30 cellular contexts compared by ENCODE assay signal in the genomic region with DNA sequence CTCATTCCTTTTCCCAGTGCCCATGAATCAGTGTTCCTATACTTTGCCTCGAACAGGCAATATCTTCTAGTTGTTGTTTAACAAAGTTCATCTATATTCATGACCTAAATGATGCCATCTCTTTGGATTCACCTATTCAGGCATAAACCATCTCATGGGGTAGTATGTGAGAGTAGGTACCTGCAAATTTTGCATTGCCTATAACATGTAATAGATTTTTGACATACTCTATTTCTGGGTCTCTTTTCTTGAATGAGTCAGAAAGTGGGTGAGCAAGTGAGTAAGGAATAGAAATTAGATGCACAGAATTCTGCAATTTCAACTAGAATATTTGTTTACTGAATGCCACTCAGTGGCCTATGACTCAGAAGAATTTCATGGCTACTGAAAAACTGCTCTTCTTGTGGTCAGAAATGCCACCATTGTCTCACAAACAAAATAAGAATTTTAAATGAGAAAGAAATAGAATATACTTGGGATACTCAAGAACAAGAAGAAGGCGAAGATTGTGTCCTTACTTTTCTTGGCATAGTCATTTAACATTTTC.
A peak's percentile ranks its signal among the peaks of the same experiment; 100 is the strongest.
DNase-seq lines count a peak whose midpoint lies in the region; ATAC-seq, FAIRE-seq and TF ChIP-seq lines count a peak whose summit lies in the region.
"Had no signal": no experiment of that assay in that cellular context is flagged by ENCODE, and none has a peak within 500 bp of the region (broad histone marks: within the 10 kb centered on the region; RNA-seq: fewer than 3 reads in every experiment).

No MANE protein-coding gene starts in this region.

- TF ChIP-seq POLR2A in GM12891 (IDR thresholded peaks at IDR 0.05; ENCODE audit: low read depth, low read length): no peak

- H3K36me3 ChIP-seq in bronchial epithelial cell (ENCODE audit: control insufficient read depth, insufficient read depth, low read length): no peaks in the 10 kb centered on the region
- H3K36me3 ChIP-seq: BLaER1, stomach, tibial nerve had no signal

- peak; percentile 15 for DNase-seq in DMS53 treated with DMSO at 0.1 percent for 48 hours (lab: John Stamatoyannopoulos, UW; ENCODE audit: unreplicated experiment)
- peak; percentile 71 for DNase-seq in M059J (ENCODE audit: low read depth)
- DNase-seq in bronchial epithelial cell (ENCODE audit: low read depth): peak; percentile 61
- no peak for DNase-seq in osteocyte (ENCODE audit: extremely low spot score, unreplicated experiment)
- DNase-seq in GM12891 (ENCODE audit: insufficient read length, low spot score): no peak
- DNase-seq in middle frontal gyrus (ENCODE audit: extremely low spot score, low spot score): no peak
- DNase-seq: activated CD4-positive, alpha-beta memory T cell treated with anti-CD3 and anti-CD28 coated beads, Interleukin-2, amount 10 ng/mL, durations not matched to agents 7 days and 5 days; activated CD8-positive, alpha-beta memory T cell treated with anti-CD3 and anti-CD28 coated beads, Interleukin-2, amount 50 U/mL, for 48 hours; aorta; central memory CD4-positive, alpha-beta T cell; dermis blood vessel endothelial cell; DMS79; glutamatergic neuron; mucosa of descending colon; NCI-H2029 treated with DMSO at 0.1 percent for 48 hours; NCI-H226; small intestine; stimulated activated CD4-positive, alpha-beta T cell treated with anti-CD3 and anti-CD28 coated beads, Interleukin-1b, Interleukin-23, amount 100 ng/mL, for 48 hours; stomach; T-helper 1 cell had no signal

- no peaks in the 10 kb centered on the region for H3K36me3 Mint-ChIP-seq in osteocyte (ENCODE audit: unreplicated experiment)
- H3K36me3 Mint-ChIP-seq: activated naive CD4-positive, alpha-beta T cell treated with anti-CD3 and anti-CD28 coated beads, Interleukin-2, amount 50 U/mL, for 24 hours; natural killer cell treated with Interleukin-12 subunit alpha and Interleukin-12 subunit beta and Interleukin-15 and Interleukin-18, amount 100 ng/mL, for 72 hours had no signal

- ATAC-seq in GM19463 (IDR thresholded peaks at IDR 0.05; ENCODE audit: unreplicated experiment) (no peak), GM18858 (IDR thresholded peaks at IDR 0.05; ENCODE audit: unreplicated experiment) (no peak)
- ATAC-seq: activated CD4-positive, CD25-positive, alpha-beta regulatory T cell treated with anti-CD3 and anti-CD28 coated beads, Interleukin-2, amount 50 U/mL, for 24 hours; mucosa of descending colon; natural killer cell treated with Interleukin-12 subunit alpha and Interleukin-12 subunit beta and Interleukin-15 and Interleukin-18, amount 100 ng/mL, for 72 hours had no signal

- no peaks in the 10 kb centered on the region for H3K27me3 ChIP-seq in bronchial epithelial cell (ENCODE audit: control insufficient read depth, insufficient read depth, low read length)
- H3K27me3 ChIP-seq: BLaER1, stomach, tibial nerve had no signal

- H3K4me1 Mint-ChIP-seq in osteocyte (ENCODE audit: unreplicated experiment): peaks cover 17% of the 10 kb centered on the region
- H3K4me1 Mint-ChIP-seq: activated CD4-positive, alpha-beta memory T cell treated with anti-CD3 and anti-CD28 coated beads, Interleukin-2, amount 10 ng/mL, durations not matched to agents 7 days and 5 days; activated naive CD4-positive, alpha-beta T cell treated with anti-CD3 and anti-CD28 coated beads, Interleukin-2, amount 50 U/mL, for 24 hours had no signal

- H3K9me3 Mint-ChIP-seq in osteocyte (ENCODE audit: unreplicated experiment): no peaks in the 10 kb centered on the region
- H3K9me3 Mint-ChIP-seq: activated CD4-positive, alpha-beta memory T cell treated with anti-CD3 and anti-CD28 coated beads, Interleukin-2, amount 10 ng/mL, durations not matched to agents 7 days and 5 days; activated naive CD4-positive, alpha-beta T cell treated with anti-CD3 and anti-CD28 coated beads, Interleukin-2, amount 50 U/mL, for 24 hours; natural killer cell treated with Interleukin-12 subunit alpha and Interleukin-12 subunit beta and Interleukin-15 and Interleukin-18, amount 100 ng/mL, for 72 hours had no signal

- H3K4me3 ChIP-seq in bronchial epithelial cell (ENCODE audit: low read depth, low read length): no peak overlapping the region
- H3K4me3 ChIP-seq: BLaER1, mucosa of descending colon, stomach, tibial nerve had no signal

- no peak for TF ChIP-seq CTCF in bronchial epithelial cell (IDR thresholded peaks at IDR 0.05; ENCODE audit: insufficient read depth, low read length, severe bottlenecking)
- TF ChIP-seq CTCF in osteocyte (IDR thresholded peaks at IDR 0.05): no peak

- no peak overlapping the region for H3K4me3 Mint-ChIP-seq in osteocyte (ENCODE audit: unreplicated experiment)
- H3K4me3 Mint-ChIP-seq: activated CD4-positive, alpha-beta memory T cell treated with anti-CD3 and anti-CD28 coated beads, Interleukin-2, amount 10 ng/mL, durations not matched to agents 7 days and 5 days; activated naive CD4-positive, alpha-beta T cell treated with anti-CD3 and anti-CD28 coated beads, Interleukin-2, amount 50 U/mL, for 24 hours; natural killer cell treated with Interleukin-12 subunit alpha and Interleukin-12 subunit beta and Interleukin-15 and Interleukin-18, amount 100 ng/mL, for 72 hours had no signal

- no peak for FAIRE-seq in bronchial epithelial cell (lab: Jason Lieb, UNC)
- no peak for FAIRE-seq in GM12891 (lab: Jason Lieb, UNC)
- FAIRE-seq: endometrium, keratinocyte, RCC 7860, small intestine had no signal

- H3K27me3 Mint-ChIP-seq in osteocyte (ENCODE audit: unreplicated experiment): no peaks in the 10 kb centered on the region
- H3K27me3 Mint-ChIP-seq: activated CD4-positive, alpha-beta memory T cell treated with anti-CD3 and anti-CD28 coated beads, Interleukin-2, amount 10 ng/mL, durations not matched to agents 7 days and 5 days; natural killer cell treated with Interleukin-12 subunit alpha and Interleukin-12 subunit beta and Interleukin-15 and Interleukin-18, amount 100 ng/mL, for 72 hours had no signal

- peak overlapping the region; percentile 25 for H3K27ac Mint-ChIP-seq in osteocyte (ENCODE audit: unreplicated experiment)
- H3K27ac Mint-ChIP-seq: activated CD4-positive, alpha-beta memory T cell treated with anti-CD3 and anti-CD28 coated beads, Interleukin-2, amount 10 ng/mL, durations not matched to agents 7 days and 5 days; activated naive CD4-positive, alpha-beta T cell treated with anti-CD3 and anti-CD28 coated beads, Interleukin-2, amount 50 U/mL, for 24 hours; natural killer cell treated with Interleukin-12 subunit alpha and Interleukin-12 subunit beta and Interleukin-15 and Interleukin-18, amount 100 ng/mL, for 72 hours had no signal

TF ChIP-seq in GM12891, 5 proteins besides CTCF, POLR2A, EP300 and RAD21:
- TF ChIP-seq TAF1 (IDR thresholded peaks at IDR 0.05; ENCODE audit: low read depth, low read length) (no peak), SPI1 (IDR thresholded peaks at IDR 0.05; ENCODE audit: low read depth, low read length) (no peak), POLR2AphosphoS5 (IDR thresholded peaks at IDR 0.05; ENCODE audit: low read depth, low read length) (no peak), POU2F2 (IDR thresholded peaks at IDR 0.05; ENCODE audit: low read depth, low read length) (no peak), PAX5 (IDR thresholded peaks at IDR 0.05; ENCODE audit: insufficient read depth, low read length, severe bottlenecking) (no peak)
TF ChIP-seq in GM12891: peak in this region for 0.

Comparison
In these comparisons a context has a peak if more than half of its experiments do, and no peak if none do; other contexts are left out.
1. DNase-seq: peak in DMS53 treated with DMSO at 0.1 percent for 48 hours (single experiment), M059J (single experiment) and bronchial epithelial cell (single experiment); none in osteocyte (single experiment), GM12891 (single experiment) and middle frontal gyrus (single experiment).